ENCODE assay signal across 9 cellular contexts in the genomic region with DNA sequence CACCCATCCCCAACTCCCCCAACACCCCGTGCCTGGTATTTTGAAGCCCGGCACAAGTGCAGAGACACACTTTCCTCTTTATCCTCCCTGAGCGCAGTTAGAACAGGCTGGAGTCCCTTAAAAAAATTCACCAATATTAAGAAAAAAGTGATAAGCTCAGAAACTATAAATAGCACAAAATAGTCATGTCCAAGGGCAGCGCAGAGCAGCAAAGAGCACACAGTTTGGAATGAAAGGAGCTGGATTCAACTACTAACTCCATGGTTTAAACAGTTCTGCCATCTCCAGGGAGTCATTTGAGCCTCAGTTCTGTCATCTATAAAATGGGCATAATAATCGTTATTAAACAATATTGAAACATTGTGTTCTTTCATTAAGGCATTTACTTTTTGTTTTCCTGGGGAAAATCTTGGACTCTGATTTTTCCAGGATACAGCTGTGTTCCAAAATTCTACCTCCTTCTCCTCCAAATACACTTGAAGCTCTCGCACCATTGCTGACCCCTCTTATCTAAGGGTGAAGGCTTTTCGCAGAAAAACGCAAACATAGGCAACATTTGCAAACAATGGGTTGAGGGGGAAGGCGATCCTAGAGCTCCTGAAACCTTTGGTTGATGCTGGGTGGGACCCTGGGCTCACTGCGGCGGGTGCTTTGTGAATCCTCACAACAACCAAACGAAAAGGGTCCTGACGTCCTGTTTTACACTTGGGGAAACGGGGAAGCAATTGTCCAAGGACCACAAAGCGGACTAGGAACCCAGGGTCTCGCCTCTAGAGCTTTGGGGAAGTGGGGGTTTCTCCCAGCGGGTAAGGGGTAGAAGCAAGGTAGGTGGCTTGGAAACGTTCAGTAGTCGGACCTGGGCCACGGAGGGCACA. TPM values are rescaled to one million over a fixed set of nuclear protein-coding genes. Genes with fewer than 3 reads are reported as not detected.
DNase-seq lines count a peak whose midpoint lies in the region; ATAC-seq and TF ChIP-seq lines count a peak whose summit lies in the region.
"Had no signal": no experiment of that assay in that cellular context is flagged by ENCODE, and none has a peak within 500 bp of the region (broad histone marks: within the 10 kb centered on the region; RNA-seq: fewer than 3 reads in every experiment).

No MANE protein-coding gene starts in this region.

- peak overlapping the region; percentile 54 for H2AFZ ChIP-seq in neural progenitor cell (replicated peaks)

- CTCF ChIA-PET in RWPE1 (lab: Yijun Ruan, JAX), result interaction anchor here (0.6 to 1.0 kb wide), 3 partner anchors 42 to 302 kb away, joined by 3 to 7 read pairs (median 5); a partner anchor contains a TSS

- H3K27me3 ChIP-seq in heart left ventricle (peaks cover 0 to 46% (median 0%) of the 10 kb centered on the region in 9 donors), neural progenitor cell (peaks cover 98% of the 10 kb centered on the region)

- no peaks in the 10 kb centered on the region for H3K79me2 ChIP-seq in neural progenitor cell (ENCODE audit: low read depth)

- H3K27me3 Mint-ChIP-seq in neural progenitor cell (ENCODE audit: insufficient read depth, low read depth), result peaks cover 26% of the 10 kb centered on the region

- POLR2A ChIA-PET in RWPE1 (lab: Yijun Ruan, JAX; ENCODE audit: low non-redundant PET), result interaction anchor here (0.6 kb wide), 1 partner anchor 36 kb away, joined by 3 read pairs; no protein-coding TSS in a partner anchor

- intact Hi-C loops in heart left ventricle (cut with DNase I), result loop anchor here in 1 of 10 donors (5.0 kb wide), 1 partner anchor 109 kb away; a partner anchor contains a TSS

- H3K36me3 Mint-ChIP-seq in neural progenitor cell, result no peaks in the 10 kb centered on the region

- DNase-seq in AG08396 (ENCODE audit: low spot score), result peak; percentile 74
- no peak for DNase-seq in RWPE1 (ENCODE audit: low spot score)
- peak in 1 of 5 donors; percentile 38 for DNase-seq in heart left ventricle
- DNase-seq in neural progenitor cell (ENCODE audit: low spot score), result peak; percentile 40
- no peak for DNase-seq in superior temporal gyrus (ENCODE audit: extremely low spot score)
- DNase-seq in Kasumi-1 (lab: John Stamatoyannopoulos, UW), result no peak
- DNase-seq in NCI-H526 treated with DMSO at 0.1 percent for 48 hours (lab: John Stamatoyannopoulos, UW), result no peak
- DNase-seq: effector memory CD8-positive, alpha-beta T cell had no signal

- peaks cover 0 to 36% (median 20%) of the 10 kb centered on the region in 12 donors for H3K4me1 ChIP-seq in heart left ventricle
- H3K4me1 ChIP-seq in neural progenitor cell, result peaks cover 35% of the 10 kb centered on the region

- no peak for TF ChIP-seq CTCF in RWPE1 (conservative IDR thresholded peaks at IDR 0.05; ENCODE audit: low read depth)
- no peak for TF ChIP-seq CTCF in heart left ventricle (IDR thresholded peaks at IDR 0.05)
- TF ChIP-seq CTCF in neural progenitor cell (IDR thresholded peaks at IDR 0.05), result no peak

- H3K4me3 ChIP-seq in heart left ventricle (peak overlapping the region in 11 of 12 donors; percentile 10 to 61 (median 54)), neural progenitor cell (peak overlapping the region; percentile 55)

- H3K27ac Mint-ChIP-seq in neural progenitor cell, result peak overlapping the region; percentile 95
- H3K27ac Mint-ChIP-seq: effector memory CD8-positive, alpha-beta T cell had no signal

- H3K9ac ChIP-seq in neural progenitor cell, result no peak overlapping the region

- peak overlapping the region; percentile 42 for H3K27ac ChIP-seq in RWPE1
- peak overlapping the region in 6 of 12 donors; percentile 28 to 73 (median 42) for H3K27ac ChIP-seq in heart left ventricle
- no peak overlapping the region for H3K27ac ChIP-seq in neural progenitor cell

- no peak for TF ChIP-seq POLR2A in heart left ventricle (IDR thresholded peaks at IDR 0.05)

- peaks cover 10% of the 10 kb centered on the region for H4K20me1 ChIP-seq in neural progenitor cell (ENCODE audit: low read depth)

- H3K9me3 ChIP-seq in heart left ventricle (no peaks in the 10 kb centered on the region), neural progenitor cell (ENCODE audit: low read depth) (no peaks in the 10 kb centered on the region)

- peak overlapping the region; percentile 86 for H3K4me3 Mint-ChIP-seq in neural progenitor cell

- ATAC-seq in heart left ventricle, result peak in 2 of 4 donors; percentile 5 to 6
- no peak for ATAC-seq in GM18861 (IDR thresholded peaks at IDR 0.05; ENCODE audit: unreplicated experiment)
- ATAC-seq: effector memory CD8-positive, alpha-beta T cell had no signal

- WGBS in heart left ventricle, 4 donors, result 48 to 55% (median 52%) methylated on average over 20 of the region's 20 CpGs

- peak overlapping the region; percentile 92 for H3K4me2 ChIP-seq in neural progenitor cell

- H3K4me1 Mint-ChIP-seq in neural progenitor cell, result peaks cover 41% of the 10 kb centered on the region

- H3K9me3 Mint-ChIP-seq in neural progenitor cell, result no peaks in the 10 kb centered on the region
- H3K9me3 Mint-ChIP-seq: effector memory CD8-positive, alpha-beta T cell had no signal

- H3F3A ChIP-seq in neural progenitor cell (ENCODE audit: low read depth), result peaks cover 30% of the 10 kb centered on the region

- no peaks in the 10 kb centered on the region for H3K36me3 ChIP-seq in heart left ventricle
- no peaks in the 10 kb centered on the region for H3K36me3 ChIP-seq in neural progenitor cell

RNA-seq across cellular contexts. Expression of a gene that starts 41.8 kb away (rescaled TPM):
- total RNA-seq in heart left ventricle (1 to 10 TPM in 8 of 9 donors, under 1 TPM in 1; 1.00 to 4.6 (median 2.4) TPM), neural progenitor cell (ENCODE audit: low replicate concordance) (2.3 and 3.6 TPM in 2 replicates)
- 1 to 10 TPM; 1.4 TPM for polyA plus RNA-seq in heart left ventricle

Comparison
In these comparisons a context has a peak if more than half of its experiments do, and no peak if none do; other contexts are left out.
1. DNase-seq: peak in AG08396 (single experiment) and neural progenitor cell (single experiment); none in RWPE1 (single experiment), superior temporal gyrus (single experiment), Kasumi-1 (0 of 2) and NCI-H526 treated with DMSO at 0.1 percent for 48 hours (single experiment).